ENCODE assay signal across 13 cellular contexts in the genomic region with DNA sequence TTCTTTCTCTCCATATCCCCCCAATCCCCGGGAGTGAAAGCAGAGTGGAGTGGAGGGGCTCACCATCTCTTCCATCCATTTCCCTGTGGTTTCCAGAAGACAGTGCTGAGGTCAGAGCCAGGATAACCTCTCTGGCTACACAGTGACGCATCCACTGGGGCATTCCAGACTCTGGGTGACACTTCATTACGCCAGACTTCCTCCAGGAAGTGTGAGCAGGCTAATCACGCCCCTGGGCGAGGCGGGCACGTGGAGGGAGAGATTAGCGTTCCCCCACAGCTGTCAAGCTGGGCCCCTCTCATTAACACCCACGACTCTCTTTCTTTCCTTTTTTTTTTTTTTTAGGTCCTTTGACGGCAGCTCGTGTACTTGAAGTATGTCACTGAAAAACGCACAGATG.
DNase-seq lines count a peak whose midpoint lies in the region; ATAC-seq lines count a peak whose summit lies in the region.
"Had no signal": no experiment of that assay in that cellular context is flagged by ENCODE, and none has a peak within 500 bp of the region (broad histone marks: within the 10 kb centered on the region; RNA-seq: fewer than 3 reads in every experiment).

No MANE protein-coding gene starts in this region.

- no peaks in the 10 kb centered on the region for H3K36me3 ChIP-seq in SJCRH30

- peaks cover 35% of the 10 kb centered on the region for H3K36me3 Mint-ChIP-seq in stimulated activated memory B cell treated with anti-CD40 and anti-IgM and Interleukin-4, amounts not matched to agents 10 μg/mL and 1 μg/mL and 100 μg/mL, for 72 hours

- no peak overlapping the region for H3K4me3 ChIP-seq in SJCRH30
- H3K4me3 ChIP-seq: lung had no signal

- H3K27me3 ChIP-seq in SJCRH30: no peaks in the 10 kb centered on the region

- DNase-seq in NCI-H1417 (lab: John Stamatoyannopoulos, UW) (peak in 2 of 3 experiments; percentile 31 to 42), NCI-H1417 treated with DMSO at 0.1 percent for 48 hours (lab: John Stamatoyannopoulos, UW) (no peak), SJCRH30 (peak; percentile 1 to 6), hepatic stellate cell (ENCODE audit: low spot score) (peak; percentile 50), RPMI8226 (no peak)
- DNase-seq: activated CD4-positive, alpha-beta T cell treated with anti-CD3 and anti-CD28 coated beads for 36 hours; DMS79 treated with DMSO at 0.1 percent for 48 hours; NCI-H2081; right cardiac atrium had no signal

- H3K27me3 Mint-ChIP-seq in stimulated activated memory B cell treated with anti-CD40 and anti-IgM and Interleukin-4, amounts not matched to agents 10 μg/mL and 1 μg/mL and 100 μg/mL, for 72 hours: no peaks in the 10 kb centered on the region
- H3K27me3 Mint-ChIP-seq: activated CD4-positive, alpha-beta T cell treated with anti-CD3 and anti-CD28 coated beads for 36 hours had no signal

- no peaks in the 10 kb centered on the region for H3K9me3 Mint-ChIP-seq in stimulated activated memory B cell treated with anti-CD40 and anti-IgM and Interleukin-4, amounts not matched to agents 10 μg/mL and 1 μg/mL and 100 μg/mL, for 72 hours

- H3K27ac Mint-ChIP-seq in stimulated activated memory B cell treated with anti-CD40 and anti-IgM and Interleukin-4, amounts not matched to agents 10 μg/mL and 1 μg/mL and 100 μg/mL, for 72 hours: peak overlapping the region; percentile 48
- H3K27ac Mint-ChIP-seq: activated CD4-positive, alpha-beta T cell treated with anti-CD3 and anti-CD28 coated beads for 36 hours had no signal

- H3K27ac ChIP-seq in SJCRH30: no peak overlapping the region

- H3K4me3 Mint-ChIP-seq in stimulated activated memory B cell treated with anti-CD40 and anti-IgM and Interleukin-4, amounts not matched to agents 10 μg/mL and 1 μg/mL and 100 μg/mL, for 72 hours: no peak overlapping the region
- H3K4me3 Mint-ChIP-seq: activated CD4-positive, alpha-beta T cell treated with anti-CD3 and anti-CD28 coated beads for 36 hours had no signal

- peaks cover 57% of the 10 kb centered on the region for H3K4me1 Mint-ChIP-seq in stimulated activated memory B cell treated with anti-CD40 and anti-IgM and Interleukin-4, amounts not matched to agents 10 μg/mL and 1 μg/mL and 100 μg/mL, for 72 hours

- H3K4me1 ChIP-seq in SJCRH30: no peaks in the 10 kb centered on the region

- no peak for ATAC-seq in stimulated activated memory B cell treated with anti-CD40 and anti-IgM and Interleukin-4, amounts not matched to agents 10 μg/mL and 1 μg/mL and 100 μg/mL, for 72 hours
- no peak for ATAC-seq in HG03097 (IDR thresholded peaks at IDR 0.05; ENCODE audit: low FRiP score, unreplicated experiment)
- ATAC-seq in HG03571 (IDR thresholded peaks at IDR 0.05; ENCODE audit: unreplicated experiment): no peak
- ATAC-seq: activated CD4-positive, alpha-beta T cell treated with anti-CD3 and anti-CD28 coated beads for 36 hours had no signal

- H3K9me3 ChIP-seq in SJCRH30 (replicated peaks): no peaks in the 10 kb centered on the region

Comparison
In these comparisons a context has a peak if more than half of its experiments do, and no peak if none do; other contexts are left out.
1. DNase-seq: peak in NCI-H1417 (2 of 3), SJCRH30 (2 of 2) and hepatic stellate cell (single experiment); none in NCI-H1417 treated with DMSO at 0.1 percent for 48 hours (single experiment) and RPMI8226 (single experiment).